In the genomic region with DNA sequence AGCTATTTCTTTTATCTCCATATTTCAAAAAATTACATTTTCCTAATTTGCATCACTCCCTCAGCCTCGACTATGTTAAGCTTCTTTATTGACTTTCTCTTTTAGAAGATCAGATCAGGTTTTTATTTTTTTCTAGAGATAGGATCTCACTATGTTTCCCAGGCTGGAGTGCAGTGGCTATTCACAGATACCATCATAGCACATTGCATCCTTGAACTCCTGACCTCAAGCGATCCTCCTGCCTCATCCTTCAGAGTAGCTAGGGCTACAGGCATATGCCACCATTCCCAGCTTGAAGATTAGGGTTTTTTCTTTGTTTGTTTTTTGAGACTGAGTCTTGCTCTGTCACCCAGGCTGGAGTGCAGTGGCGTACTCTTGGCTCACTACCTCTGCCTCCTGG, we compare ENCODE assay signal across 29 cellular contexts.
"Had no signal": no experiment of that assay in that cellular context is flagged by ENCODE, and none has a peak within 500 bp of the region (broad histone marks: within the 10 kb centered on the region; RNA-seq: fewer than 3 reads in every experiment).

No MANE protein-coding gene starts in this region.

- H3K27ac ChIP-seq: ascending aorta, cardiac muscle cell, SJCRH30 had no signal

- H3K9me3 ChIP-seq: ascending aorta, SJCRH30 had no signal

- H3K36me3 ChIP-seq: ascending aorta, cardiac muscle cell, SJCRH30 had no signal

- H3K4me3 ChIP-seq: ascending aorta, cardiac muscle cell, SJCRH30 had no signal

- FAIRE-seq: TTC549 had no signal

- DNase-seq: activated CD4-positive, alpha-beta T cell treated with anti-CD3 and anti-CD28 coated beads, Interleukin-2, amount 10 ng/mL, durations not matched to agents 24 days and 14 days; activated CD4-positive, alpha-beta T cell treated with anti-CD3 and anti-CD28 coated beads, Interleukin-2, amount 50 U/mL, for 4 hours; activated CD8-positive, alpha-beta T cell treated with anti-CD3 and anti-CD28 coated beads for 36 hours; activated effector memory CD4-positive, alpha-beta T cell treated with anti-CD3 and anti-CD28 coated beads, Interleukin-2, amount 50 U/mL, for 16 hours; activated naive CD4-positive, alpha-beta T cell; activated naive CD4-positive, alpha-beta T cell treated with anti-CD3 and anti-CD28 coated beads, Interleukin-2, amount 50 U/mL, for 16 hours; activated naive CD8-positive, alpha-beta T cell treated with anti-CD3 and anti-CD28 coated beads for 36 hours; activated T-cell treated with anti-CD3 and anti-CD28 coated beads, Interleukin-2, amount 50 U/mL, for 1 hour; activated T-cell treated with anti-CD3 and anti-CD28 coated beads, Interleukin-2, amount 50 U/mL, for 72 hours; amygdala; KBM-7; MM.1S; MV-4-11; NCI-H1092; NCI-H1417; NCI-H146; NCI-H187; NCI-H2029 treated with DMSO at 0.1 percent for 48 hours; NCI-H2107; NCI-H2171; NCI-H510A treated with DMSO at 0.1 percent for 48 hours; NCI-H69; NCI-H82; SHP77; SJCRH30; SW 1271 had no signal
